ENCODE assay signal across 10 cellular contexts in genomic region chr17:31319253-31319661, GRCh38. TPM values are rescaled to one million over a fixed set of nuclear protein-coding genes. Genes with fewer than 3 reads are reported as not detected.
DNase-seq lines count a peak whose midpoint lies in the region; ATAC-seq, FAIRE-seq and TF ChIP-seq lines count a peak whose summit lies in the region.
"Had no signal": no experiment of that assay in that cellular context is flagged by ENCODE, and none has a peak within 500 bp of the region (broad histone marks: within the 10 kb centered on the region; RNA-seq: fewer than 3 reads in every experiment).

No MANE protein-coding gene starts in this region.

- no peaks in the 10 kb centered on the region for H3K36me3 ChIP-seq in subcutaneous abdominal adipose tissue (ENCODE audit: control insufficient read depth in 5 of 5, insufficient read depth in 5 of 5, low read length in 5 of 5)
- no peaks in the 10 kb centered on the region for H3K36me3 ChIP-seq in HAP-1 (replicated peaks)
- H3K36me3 ChIP-seq in kidney (ENCODE audit: control insufficient read depth in 1 of 2, insufficient read depth in 2 of 2, low read length in 2 of 2): no peaks in the 10 kb centered on the region

- ATAC-seq in activated CD8-positive, alpha-beta memory T cell treated with anti-CD3 and anti-CD28 coated beads, Interleukin-2, amount 10 ng/mL, durations not matched to agents 7 days and 5 days: no peak

- no peak for DNase-seq in activated CD8-positive, alpha-beta memory T cell treated with anti-CD3 and anti-CD28 coated beads, Interleukin-2, amount 10 ng/mL, durations not matched to agents 7 days and 5 days
- no peak for DNase-seq in activated CD8-positive, alpha-beta memory T cell treated with anti-CD3 and anti-CD28 coated beads, Interleukin-2, amount 50 U/mL, for 48 hours
- peak; percentile 71 for DNase-seq in NCI-H526 treated with DMSO at 0.1 percent for 48 hours (lab: John Stamatoyannopoulos, UW)
- DNase-seq in cerebellar cortex (ENCODE audit: low spot score): peak; percentile 18
- no peak for DNase-seq in HAP-1 (ENCODE audit: low spot score in 2 of 2)
- no peak for DNase-seq in type B pancreatic cell (ENCODE audit: extremely low spot score, unreplicated experiment)
- no peak for DNase-seq in kidney
- DNase-seq: WERI-Rb-1 had no signal

- H3K4me1 ChIP-seq in subcutaneous abdominal adipose tissue (ENCODE audit: control insufficient read depth in 5 of 5, insufficient read depth in 5 of 5, low read length in 5 of 5) (peaks cover 0 to 18% (median 5%) of the 10 kb centered on the region in 5 donors), HAP-1 (peaks cover 8% of the 10 kb centered on the region; the same call in 1 of the 2 replicates), kidney (ENCODE audit: control insufficient read depth in 1 of 2, insufficient read depth in 1 of 2, low read depth in 1 of 2, low read length in 2 of 2) (no peaks in the 10 kb centered on the region)

- H3K9ac ChIP-seq in subcutaneous abdominal adipose tissue (ENCODE audit: low read length in 5 of 5) (peak overlapping the region in 3 of 5 donors; percentile 31 to 57 (median 48)), kidney (ENCODE audit: low read length in 2 of 2) (no peak overlapping the region)

- H3K4me3 ChIP-seq in subcutaneous abdominal adipose tissue (ENCODE audit: low read depth in 1 of 5, low read length in 5 of 5): peak overlapping the region in 2 of 5 donors; percentile 57 to 63
- no peak overlapping the region for H3K4me3 ChIP-seq in HAP-1
- no peak overlapping the region for H3K4me3 ChIP-seq in kidney (ENCODE audit: low read length in 2 of 2)

- H3K4me3 Mint-ChIP-seq in activated CD8-positive, alpha-beta memory T cell treated with anti-CD3 and anti-CD28 coated beads, Interleukin-2, amount 10 ng/mL, durations not matched to agents 7 days and 5 days: peak overlapping the region; percentile 81
- H3K4me3 Mint-ChIP-seq in type B pancreatic cell: no peak overlapping the region

- H3K36me3 Mint-ChIP-seq in activated CD8-positive, alpha-beta memory T cell treated with anti-CD3 and anti-CD28 coated beads, Interleukin-2, amount 10 ng/mL, durations not matched to agents 7 days and 5 days: peaks cover 32% of the 10 kb centered on the region
- H3K36me3 Mint-ChIP-seq in type B pancreatic cell: peaks cover 7% of the 10 kb centered on the region

- peak overlapping the region; percentile 96 for H3K27ac Mint-ChIP-seq in activated CD8-positive, alpha-beta memory T cell treated with anti-CD3 and anti-CD28 coated beads, Interleukin-2, amount 10 ng/mL, durations not matched to agents 7 days and 5 days
- H3K27ac Mint-ChIP-seq in type B pancreatic cell: no peak overlapping the region

- H3K9me3 ChIP-seq in subcutaneous abdominal adipose tissue (ENCODE audit: control insufficient read depth in 5 of 5, low read length in 5 of 5): no peaks in the 10 kb centered on the region
- no peaks in the 10 kb centered on the region for H3K9me3 ChIP-seq in HAP-1
- no peaks in the 10 kb centered on the region for H3K9me3 ChIP-seq in kidney (ENCODE audit: control insufficient read depth in 1 of 2, low read length in 2 of 2)

- H3K27me3 Mint-ChIP-seq in activated CD8-positive, alpha-beta memory T cell treated with anti-CD3 and anti-CD28 coated beads, Interleukin-2, amount 10 ng/mL, durations not matched to agents 7 days and 5 days: no peaks in the 10 kb centered on the region
- H3K27me3 Mint-ChIP-seq in type B pancreatic cell: no peaks in the 10 kb centered on the region

- in situ Hi-C loops in HAP-1 (cut with MboI; ENCODE audit: low sequenced_read_pairs): no loop called here

- CTCF ChIA-PET in activated CD8-positive, alpha-beta memory T cell treated with anti-CD3 and anti-CD28 coated beads, Interleukin-2, amount 10 ng/mL, durations not matched to agents 7 days and 5 days (lab: Charles Lee): interaction anchor here (1.0 to 2.0 kb wide), 3 partner anchors 9 to 172 kb away, joined by 3 to 17 read pairs (median 5); no protein-coding TSS in a partner anchor

- intact Hi-C loops in kidney (cut with DNase I): no loop called here

- TF ChIP-seq CTCF in type B pancreatic cell (conservative IDR thresholded peaks at IDR 0.05): no peak
- TF ChIP-seq CTCF in kidney (IDR thresholded peaks at IDR 0.05; ENCODE audit: borderline replicate concordance, extremely low read depth, insufficient read depth): no peak

- no peak for FAIRE-seq in kidney (lab: Jason Lieb, UNC)

- H3K27ac ChIP-seq in subcutaneous abdominal adipose tissue (ENCODE audit: low read depth, low read length) (peak overlapping the region; percentile 69), kidney (ENCODE audit: low read depth in 2 of 2, low read length in 2 of 2) (no peak overlapping the region)
- H3K27ac ChIP-seq: WERI-Rb-1 had no signal

- peaks cover 43% of the 10 kb centered on the region for H3K4me1 Mint-ChIP-seq in activated CD8-positive, alpha-beta memory T cell treated with anti-CD3 and anti-CD28 coated beads, Interleukin-2, amount 10 ng/mL, durations not matched to agents 7 days and 5 days
- peaks cover 5% of the 10 kb centered on the region for H3K4me1 Mint-ChIP-seq in type B pancreatic cell (ENCODE audit: unreplicated experiment)

- no peaks in the 10 kb centered on the region for H3K9me3 Mint-ChIP-seq in activated CD8-positive, alpha-beta memory T cell treated with anti-CD3 and anti-CD28 coated beads, Interleukin-2, amount 10 ng/mL, durations not matched to agents 7 days and 5 days (ENCODE audit: low read depth)
- no peaks in the 10 kb centered on the region for H3K9me3 Mint-ChIP-seq in type B pancreatic cell

- H3K27me3 ChIP-seq in subcutaneous abdominal adipose tissue (ENCODE audit: control insufficient read depth in 5 of 5, insufficient read depth in 4 of 5, low read length in 5 of 5): no peaks in the 10 kb centered on the region
- no peaks in the 10 kb centered on the region for H3K27me3 ChIP-seq in HAP-1 (ENCODE audit: low read depth)

RNA-seq across cellular contexts. Expression of gene EVI2A, which starts 2.2 kb away (rescaled TPM):
- 10 to 100 TPM; 37.3 to 45.9 TPM for total RNA-seq in activated CD8-positive, alpha-beta memory T cell treated with anti-CD3 and anti-CD28 coated beads, Interleukin-2, amount 10 ng/mL, durations not matched to agents 7 days and 5 days
- total RNA-seq in type B pancreatic cell (ENCODE audit: low replicate concordance): not detected in 2 replicates
- total RNA-seq in kidney: 10.8 TPM
- 1.3 TPM for polyA plus RNA-seq in kidney (ENCODE audit: insufficient read depth, low read depth, low replicate concordance)
- total RNA-seq: kidney epithelial cell had no signal

RNA-seq across cellular contexts. Expression of gene EVI2B, which starts 5.4 kb away (rescaled TPM):
- 10 to 100 TPM; 49.4 to 51.5 TPM for total RNA-seq in activated CD8-positive, alpha-beta memory T cell treated with anti-CD3 and anti-CD28 coated beads, Interleukin-2, amount 10 ng/mL, durations not matched to agents 7 days and 5 days
- not detected in 2 replicates for total RNA-seq in type B pancreatic cell (ENCODE audit: low replicate concordance)
- 16.5 TPM for total RNA-seq in kidney
- 2.0 TPM for polyA plus RNA-seq in kidney (ENCODE audit: insufficient read depth, low read depth, low replicate concordance)
- total RNA-seq: kidney epithelial cell had no signal

RNA-seq across cellular contexts. Expression of gene OMG, which starts 22.2 kb away (rescaled TPM):
- under 1 TPM; 0.54 to 0.96 TPM for total RNA-seq in activated CD8-positive, alpha-beta memory T cell treated with anti-CD3 and anti-CD28 coated beads, Interleukin-2, amount 10 ng/mL, durations not matched to agents 7 days and 5 days
- total RNA-seq in type B pancreatic cell (ENCODE audit: low replicate concordance) (not detected in 2 replicates), kidney (not detected)
- polyA plus RNA-seq in kidney (ENCODE audit: insufficient read depth, low read depth, low replicate concordance): not detected
- total RNA-seq: kidney epithelial cell had no signal

Comparison
In these comparisons a context has a peak if more than half of its experiments do, and no peak if none do; other contexts are left out.
1. DNase-seq: peak in NCI-H526 treated with DMSO at 0.1 percent for 48 hours (single experiment) and cerebellar cortex (single experiment); none in activated CD8-positive, alpha-beta memory T cell treated with anti-CD3 and anti-CD28 coated beads, Interleukin-2, amount 10 ng/mL, durations not matched to agents 7 days and 5 days (single experiment), activated CD8-positive, alpha-beta memory T cell treated with anti-CD3 and anti-CD28 coated beads, Interleukin-2, amount 50 U/mL, for 48 hours (single experiment), HAP-1 (0 of 2), type B pancreatic cell (single experiment) and kidney (single experiment).
2. H3K9ac ChIP-seq: peak in subcutaneous abdominal adipose tissue (3 of 5); none in kidney (0 of 2).
3. RNA of gene EVI2A, which starts 2.2 kb away (total RNA-seq): 37.3 to 45.9 TPM in activated CD8-positive, alpha-beta memory T cell treated with anti-CD3 and anti-CD28 coated beads, Interleukin-2, amount 10 ng/mL, durations not matched to agents 7 days and 5 days and 10.8 TPM in kidney (single experiment); not detected in type B pancreatic cell; every median in the first group is over 10 times any median in the second.
4. RNA of gene EVI2B, which starts 5.4 kb away (total RNA-seq): 49.4 to 51.5 TPM in activated CD8-positive, alpha-beta memory T cell treated with anti-CD3 and anti-CD28 coated beads, Interleukin-2, amount 10 ng/mL, durations not matched to agents 7 days and 5 days and 16.5 TPM in kidney (single experiment); not detected in type B pancreatic cell; every median in the first group is over 10 times any median in the second.